12 cellular contexts compared by ENCODE assay signal in the genomic region with DNA sequence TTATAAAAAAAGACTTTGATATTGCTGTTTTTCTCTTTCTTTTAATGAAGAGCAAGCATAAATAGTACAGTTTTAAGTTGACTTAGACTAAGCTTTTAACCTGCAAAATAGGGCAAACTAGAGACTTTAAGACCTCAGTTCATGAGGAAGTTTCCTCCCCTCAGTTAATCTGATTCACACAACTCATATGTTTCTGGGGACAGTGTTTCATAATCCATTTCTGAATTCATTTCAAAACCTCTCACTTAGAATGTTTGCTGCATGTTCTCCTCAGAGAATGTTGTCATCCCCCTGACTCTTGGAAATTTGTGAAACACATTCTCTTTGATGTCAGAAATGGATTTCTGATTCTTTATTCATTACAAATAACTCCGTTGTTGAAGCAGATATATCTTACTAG.
A peak's percentile ranks its signal among the peaks of the same experiment; 100 is the strongest.
DNase-seq lines count a peak whose midpoint lies in the region; ATAC-seq and TF ChIP-seq lines count a peak whose summit lies in the region.
"Had no signal": no experiment of that assay in that cellular context is flagged by ENCODE, and none has a peak within 500 bp of the region (broad histone marks: within the 10 kb centered on the region; RNA-seq: fewer than 3 reads in every experiment).

No MANE protein-coding gene starts in this region.

- H3K9me3 ChIP-seq in RWPE2 (ENCODE audit: severe bottlenecking) (no peaks in the 10 kb centered on the region), tibial artery (no peaks in the 10 kb centered on the region)
- H3K9me3 ChIP-seq: Caco-2 had no signal

- no peaks in the 10 kb centered on the region for H3K27me3 ChIP-seq in RWPE2 (ENCODE audit: insufficient read depth, poor library complexity, severe bottlenecking)
- H3K27me3 ChIP-seq in tibial artery: no peaks in the 10 kb centered on the region
- H3K27me3 ChIP-seq: brain microvascular endothelial cell had no signal

- no peaks in the 10 kb centered on the region for H3K36me3 ChIP-seq in RWPE2 (ENCODE audit: low read depth)
- H3K36me3 ChIP-seq in urinary bladder (ENCODE audit: insufficient read depth): no peaks in the 10 kb centered on the region
- H3K36me3 ChIP-seq in tibial artery: peaks cover 0 to 11% (median 0%) of the 10 kb centered on the region in 3 donors
- H3K36me3 ChIP-seq: brain microvascular endothelial cell had no signal

- ATAC-seq in left ventricle myocardium superior (peak; percentile 18), RWPE2 (ENCODE audit: low read depth) (peak; percentile 57), GM21717 (IDR thresholded peaks at IDR 0.05; ENCODE audit: unreplicated experiment) (no peak)

- H3K4me3 ChIP-seq in RWPE2 (ENCODE audit: severe bottlenecking) (no peak overlapping the region), fibroblast of the aortic adventitia (ENCODE audit: low read depth, low read length) (no peak overlapping the region), urinary bladder (ENCODE audit: low read depth, low read length) (no peak overlapping the region), tibial artery (no peak overlapping the region)

- WGBS in urinary bladder: 57% methylated on average over 1 of the region's 1 CpG

- intact Hi-C loops in left ventricle myocardium superior (cut with micrococcal nuclease): no loop called here
- intact Hi-C loops in cardiac septum (cut with DNase I): no loop called here
- intact Hi-C loops in tibial artery (cut with DNase I; ENCODE audit: low total_unique reads): no loop called here

- H3K4me1 ChIP-seq in RWPE2 (ENCODE audit: insufficient read depth, poor library complexity, severe bottlenecking) (peaks cover 32% of the 10 kb centered on the region), urinary bladder (ENCODE audit: insufficient read depth) (no peaks in the 10 kb centered on the region), tibial artery (no peaks in the 10 kb centered on the region)

- TF ChIP-seq CTCF in RWPE2 (IDR thresholded peaks at IDR 0.05; ENCODE audit: poor library complexity, severe bottlenecking) (no peak), fibroblast of the aortic adventitia (IDR thresholded peaks at IDR 0.05; ENCODE audit: insufficient read depth, low read length) (no peak), tibial artery (IDR thresholded peaks at IDR 0.05) (no peak)

- DNase-seq in left ventricle myocardium superior (no peak), cardiac septum (ENCODE audit: low spot score) (no peak), RWPE2 (ENCODE audit: low spot score) (no peak), fibroblast of the aortic adventitia (ENCODE audit: low read depth) (peak; percentile 67), 8988T (no peak), tibial artery (no peak)
- DNase-seq: activated CD4-positive, alpha-beta T cell treated with anti-CD3 and anti-CD28 coated beads, Interleukin-2, amount 50 U/mL, for 1 hour; brain microvascular endothelial cell; stimulated activated CD4-positive, alpha-beta T cell treated with anti-CD3 and anti-CD28 coated beads, Interleukin-12 subunit alpha, Interleukin-12 subunit beta, amount 100 ng/mL, for 4 hours had no signal

- H3K27ac ChIP-seq in RWPE2 (ENCODE audit: poor library complexity, severe bottlenecking) (peak overlapping the region; percentile 73), urinary bladder (ENCODE audit: low read depth) (peak overlapping the region; percentile 73), tibial artery (no peak overlapping the region)
- H3K27ac ChIP-seq: brain microvascular endothelial cell had no signal

Comparison
In these comparisons a context has a peak if more than half of its experiments do, and no peak if none do; other contexts are left out.
1. H3K27ac ChIP-seq: peak in RWPE2 (single experiment) and urinary bladder (single experiment); none in tibial artery (0 of 2).